Comparison of ENCODE assay signal across 1 cellular context in genomic region chr17:63633742-63634141, GRCh38.
TF ChIP-seq lines count a peak whose summit lies in the region.

No MANE protein-coding gene starts in this region.

TF ChIP-seq in H1, 55 proteins besides CTCF, POLR2A, EP300 and RAD21:
- TF ChIP-seq, protein P1, sequence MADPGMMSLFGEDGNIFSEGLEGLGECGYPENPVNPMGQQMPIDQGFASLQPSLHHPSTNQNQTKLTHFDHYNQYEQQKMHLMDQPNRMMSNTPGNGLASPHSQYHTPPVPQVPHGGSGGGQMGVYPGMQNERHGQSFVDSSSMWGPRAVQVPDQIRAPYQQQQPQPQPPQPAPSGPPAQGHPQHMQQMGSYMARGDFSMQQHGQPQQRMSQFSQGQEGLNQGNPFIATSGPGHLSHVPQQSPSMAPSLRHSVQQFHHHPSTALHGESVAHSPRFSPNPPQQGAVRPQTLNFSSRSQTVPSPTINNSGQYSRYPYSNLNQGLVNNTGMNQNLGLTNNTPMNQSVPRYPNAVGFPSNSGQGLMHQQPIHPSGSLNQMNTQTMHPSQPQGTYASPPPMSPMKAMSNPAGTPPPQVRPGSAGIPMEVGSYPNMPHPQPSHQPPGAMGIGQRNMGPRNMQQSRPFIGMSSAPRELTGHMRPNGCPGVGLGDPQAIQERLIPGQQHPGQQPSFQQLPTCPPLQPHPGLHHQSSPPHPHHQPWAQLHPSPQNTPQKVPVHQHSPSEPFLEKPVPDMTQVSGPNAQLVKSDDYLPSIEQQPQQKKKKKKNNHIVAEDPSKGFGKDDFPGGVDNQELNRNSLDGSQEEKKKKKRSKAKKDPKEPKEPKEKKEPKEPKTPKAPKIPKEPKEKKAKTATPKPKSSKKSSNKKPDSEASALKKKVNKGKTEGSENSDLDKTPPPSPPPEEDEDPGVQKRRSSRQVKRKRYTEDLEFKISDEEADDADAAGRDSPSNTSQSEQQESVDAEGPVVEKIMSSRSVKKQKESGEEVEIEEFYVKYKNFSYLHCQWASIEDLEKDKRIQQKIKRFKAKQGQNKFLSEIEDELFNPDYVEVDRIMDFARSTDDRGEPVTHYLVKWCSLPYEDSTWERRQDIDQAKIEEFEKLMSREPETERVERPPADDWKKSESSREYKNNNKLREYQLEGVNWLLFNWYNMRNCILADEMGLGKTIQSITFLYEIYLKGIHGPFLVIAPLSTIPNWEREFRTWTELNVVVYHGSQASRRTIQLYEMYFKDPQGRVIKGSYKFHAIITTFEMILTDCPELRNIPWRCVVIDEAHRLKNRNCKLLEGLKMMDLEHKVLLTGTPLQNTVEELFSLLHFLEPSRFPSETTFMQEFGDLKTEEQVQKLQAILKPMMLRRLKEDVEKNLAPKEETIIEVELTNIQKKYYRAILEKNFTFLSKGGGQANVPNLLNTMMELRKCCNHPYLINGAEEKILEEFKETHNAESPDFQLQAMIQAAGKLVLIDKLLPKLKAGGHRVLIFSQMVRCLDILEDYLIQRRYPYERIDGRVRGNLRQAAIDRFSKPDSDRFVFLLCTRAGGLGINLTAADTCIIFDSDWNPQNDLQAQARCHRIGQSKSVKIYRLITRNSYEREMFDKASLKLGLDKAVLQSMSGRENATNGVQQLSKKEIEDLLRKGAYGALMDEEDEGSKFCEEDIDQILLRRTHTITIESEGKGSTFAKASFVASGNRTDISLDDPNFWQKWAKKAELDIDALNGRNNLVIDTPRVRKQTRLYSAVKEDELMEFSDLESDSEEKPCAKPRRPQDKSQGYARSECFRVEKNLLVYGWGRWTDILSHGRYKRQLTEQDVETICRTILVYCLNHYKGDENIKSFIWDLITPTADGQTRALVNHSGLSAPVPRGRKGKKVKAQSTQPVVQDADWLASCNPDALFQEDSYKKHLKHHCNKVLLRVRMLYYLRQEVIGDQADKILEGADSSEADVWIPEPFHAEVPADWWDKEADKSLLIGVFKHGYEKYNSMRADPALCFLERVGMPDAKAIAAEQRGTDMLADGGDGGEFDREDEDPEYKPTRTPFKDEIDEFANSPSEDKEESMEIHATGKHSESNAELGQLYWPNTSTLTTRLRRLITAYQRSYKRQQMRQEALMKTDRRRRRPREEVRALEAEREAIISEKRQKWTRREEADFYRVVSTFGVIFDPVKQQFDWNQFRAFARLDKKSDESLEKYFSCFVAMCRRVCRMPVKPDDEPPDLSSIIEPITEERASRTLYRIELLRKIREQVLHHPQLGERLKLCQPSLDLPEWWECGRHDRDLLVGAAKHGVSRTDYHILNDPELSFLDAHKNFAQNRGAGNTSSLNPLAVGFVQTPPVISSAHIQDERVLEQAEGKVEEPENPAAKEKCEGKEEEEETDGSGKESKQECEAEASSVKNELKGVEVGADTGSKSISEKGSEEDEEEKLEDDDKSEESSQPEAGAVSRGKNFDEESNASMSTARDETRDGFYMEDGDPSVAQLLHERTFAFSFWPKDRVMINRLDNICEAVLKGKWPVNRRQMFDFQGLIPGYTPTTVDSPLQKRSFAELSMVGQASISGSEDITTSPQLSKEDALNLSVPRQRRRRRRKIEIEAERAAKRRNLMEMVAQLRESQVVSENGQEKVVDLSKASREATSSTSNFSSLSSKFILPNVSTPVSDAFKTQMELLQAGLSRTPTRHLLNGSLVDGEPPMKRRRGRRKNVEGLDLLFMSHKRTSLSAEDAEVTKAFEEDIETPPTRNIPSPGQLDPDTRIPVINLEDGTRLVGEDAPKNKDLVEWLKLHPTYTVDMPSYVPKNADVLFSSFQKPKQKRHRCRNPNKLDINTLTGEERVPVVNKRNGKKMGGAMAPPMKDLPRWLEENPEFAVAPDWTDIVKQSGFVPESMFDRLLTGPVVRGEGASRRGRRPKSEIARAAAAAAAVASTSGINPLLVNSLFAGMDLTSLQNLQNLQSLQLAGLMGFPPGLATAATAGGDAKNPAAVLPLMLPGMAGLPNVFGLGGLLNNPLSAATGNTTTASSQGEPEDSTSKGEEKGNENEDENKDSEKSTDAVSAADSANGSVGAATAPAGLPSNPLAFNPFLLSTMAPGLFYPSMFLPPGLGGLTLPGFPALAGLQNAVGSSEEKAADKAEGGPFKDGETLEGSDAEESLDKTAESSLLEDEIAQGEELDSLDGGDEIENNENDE (IDR thresholded peaks at IDR 0.05; ENCODE audit: insufficient replicate concordance, low read length): no peak
- no peak for TF ChIP-seq PHF8 (conservative IDR thresholded peaks at IDR 0.05; ENCODE audit: low read depth, low read length)
- no peak for TF ChIP-seq SIX5 (IDR thresholded peaks at IDR 0.05; ENCODE audit: low read depth, low read length)
- no peak for TF ChIP-seq RBBP5 (IDR thresholded peaks at IDR 0.05; ENCODE audit: borderline replicate concordance, low read depth, low read length)
- TF ChIP-seq SIN3A (conservative IDR thresholded peaks at IDR 0.05 in 1 of 2, IDR thresholded peaks at IDR 0.05 in 1 of 2; ENCODE audit: low read depth in 1 of 2, low read length in 2 of 2): no peak
- TF ChIP-seq POU5F1 (IDR thresholded peaks at IDR 0.05; ENCODE audit: low read depth, low read length): no peak
- TF ChIP-seq MAX (IDR thresholded peaks at IDR 0.05): no peak
